26 cellular contexts compared by ENCODE assay signal in genomic region chr17:68942389-68942788, GRCh38. TPM values are rescaled to one million over a fixed set of nuclear protein-coding genes. Genes with fewer than 3 reads are reported as not detected.
"Had no signal": no experiment of that assay in that cellular context is flagged by ENCODE, and none has a peak within 500 bp of the region (broad histone marks: within the 10 kb centered on the region; RNA-seq: fewer than 3 reads in every experiment).

No MANE protein-coding gene starts in this region.

- H3K36me3 Mint-ChIP-seq: immature natural killer cell; naive thymus-derived CD8-positive, alpha-beta T cell; stimulated activated memory B cell treated with anti-CD40 and anti-IgM and Interleukin-4, amounts not matched to agents 10 μg/mL and 1 μg/mL and 100 μg/mL, for 72 hours had no signal

- H3K4me3 ChIP-seq: lower lobe of right lung, pancreas, psoas muscle, smooth muscle cell, transverse colon, upper lobe of left lung, vagina had no signal

- H3K27ac ChIP-seq: lower lobe of right lung, pancreas, psoas muscle, transverse colon, upper lobe of left lung, vagina had no signal

- H3K4me3 Mint-ChIP-seq: immature natural killer cell; naive thymus-derived CD8-positive, alpha-beta T cell; nephron; neural crest cell; stimulated activated memory B cell treated with anti-CD40 and anti-IgM and Interleukin-4, amounts not matched to agents 10 μg/mL and 1 μg/mL and 100 μg/mL, for 72 hours; stimulated activated naive CD8-positive, alpha-beta T cell treated with anti-CD3 and anti-CD28 coated beads, Interleukin-15, amount 100 ng/mL, for 72 hours had no signal

- H3K27me3 Mint-ChIP-seq: stimulated activated naive CD8-positive, alpha-beta T cell treated with anti-CD3 and anti-CD28 coated beads, Interleukin-15, amount 100 ng/mL, for 72 hours had no signal

- H3K27me3 ChIP-seq: pancreas, transverse colon, upper lobe of left lung, vagina had no signal

- H3K9me3 ChIP-seq: lower lobe of right lung, pancreas, psoas muscle, transverse colon, upper lobe of left lung, vagina had no signal

- H3K9me3 Mint-ChIP-seq: nephron; stimulated activated memory B cell treated with anti-CD40 and anti-IgM and Interleukin-4, amounts not matched to agents 10 μg/mL and 1 μg/mL and 100 μg/mL, for 72 hours; stimulated activated naive CD8-positive, alpha-beta T cell treated with anti-CD3 and anti-CD28 coated beads, Interleukin-15, amount 100 ng/mL, for 72 hours had no signal

- H3K27ac Mint-ChIP-seq: immature natural killer cell; naive thymus-derived CD8-positive, alpha-beta T cell; nephron; stimulated activated memory B cell treated with anti-CD40 and anti-IgM and Interleukin-4, amounts not matched to agents 10 μg/mL and 1 μg/mL and 100 μg/mL, for 72 hours; stimulated activated naive CD8-positive, alpha-beta T cell treated with anti-CD3 and anti-CD28 coated beads, Interleukin-15, amount 100 ng/mL, for 72 hours had no signal

- H3K4me2 ChIP-seq: smooth muscle cell had no signal

- H3K36me3 ChIP-seq: lower lobe of right lung, pancreas, transverse colon, upper lobe of left lung, vagina had no signal

- H3K4me1 Mint-ChIP-seq: immature natural killer cell; naive thymus-derived CD8-positive, alpha-beta T cell; nephron; neural crest cell; stimulated activated memory B cell treated with anti-CD40 and anti-IgM and Interleukin-4, amounts not matched to agents 10 μg/mL and 1 μg/mL and 100 μg/mL, for 72 hours; stimulated activated naive CD8-positive, alpha-beta T cell treated with anti-CD3 and anti-CD28 coated beads, Interleukin-15, amount 100 ng/mL, for 72 hours had no signal

- ATAC-seq: lower lobe of right lung; naive thymus-derived CD8-positive, alpha-beta T cell; pancreas; psoas muscle; stimulated activated memory B cell treated with anti-CD40 and anti-IgM and Interleukin-4, amounts not matched to agents 10 μg/mL and 1 μg/mL and 100 μg/mL, for 72 hours; stimulated activated naive CD8-positive, alpha-beta T cell treated with anti-CD3 and anti-CD28 coated beads, Interleukin-15, amount 100 ng/mL, for 72 hours had no signal

- H3K4me1 ChIP-seq: lower lobe of right lung, pancreas, psoas muscle, transverse colon, upper lobe of left lung, vagina had no signal

- DNase-seq: head of caudate nucleus; hypothalamus; immature natural killer cell; kidney; lower lobe of right lung; mammary epithelial cell; mesenchymal stem cell; naive thymus-derived CD8-positive, alpha-beta T cell; nucleus accumbens; pancreas; posterior cingulate gyrus; psoas muscle; stimulated activated CD4-positive, alpha-beta T cell treated with anti-CD3 and anti-CD28 coated beads, Interleukin-1b, Interleukin-23, amount 100 ng/mL, for 48 hours; stimulated activated CD4-positive, alpha-beta T cell treated with anti-CD3 and anti-CD28 coated beads, Interleukin-2, amount 100 ng/mL, for 48 hours; stimulated activated CD4-positive, alpha-beta T cell treated with anti-CD3 and anti-CD28 coated beads, Interleukin-4, amount 100 ng/mL, for 4 hours; stimulated activated CD8-positive, alpha-beta memory T cell treated with anti-CD3 and anti-CD28 coated beads, Interleukin-4, amount 100 ng/mL, for 48 hours; stimulated activated naive CD4-positive, alpha-beta T cell treated with Interleukin-2 at 50 U/mL for 16 hours; stimulated activated naive CD8-positive, alpha-beta T cell treated with anti-CD3 and anti-CD28 coated beads, Interleukin-15, amount 100 ng/mL, for 72 hours; substantia nigra; transverse colon; upper lobe of left lung had no signal

RNA-seq across cellular contexts. Expression of gene ABCA8, which starts 12.8 kb away (rescaled TPM):
- total RNA-seq: naive thymus-derived CD8-positive, alpha-beta T cell had no signal
- polyA plus RNA-seq: immature natural killer cell; mammary epithelial cell; naive thymus-derived CD8-positive, alpha-beta T cell had no signal
